20 cellular contexts compared by ENCODE assay signal in the genomic region with DNA sequence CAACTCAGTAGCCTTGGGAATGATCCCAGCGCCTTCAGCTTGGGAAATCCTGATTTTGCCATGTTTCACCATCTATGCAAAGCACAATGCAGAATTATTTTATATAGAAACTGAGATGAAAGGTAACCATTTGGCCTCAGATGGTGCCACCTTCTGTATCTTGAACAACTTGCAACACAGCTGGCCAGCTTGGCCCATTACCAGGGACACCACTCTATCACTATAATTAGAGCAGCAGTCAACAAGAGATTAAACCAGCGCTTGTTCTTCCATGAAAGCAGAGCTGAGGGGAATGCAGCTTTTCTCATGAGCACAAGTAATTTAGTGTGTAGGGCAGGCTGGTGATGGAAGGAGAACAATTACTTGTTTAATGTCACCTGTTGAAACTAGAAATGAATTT. TPM values are rescaled to one million over a fixed set of nuclear protein-coding genes. Genes with fewer than 3 reads are reported as not detected.
DNase-seq lines count a peak whose midpoint lies in the region; ATAC-seq, FAIRE-seq and TF ChIP-seq lines count a peak whose summit lies in the region.
"Had no signal": no experiment of that assay in that cellular context is flagged by ENCODE, and none has a peak within 500 bp of the region (broad histone marks: within the 10 kb centered on the region; RNA-seq: fewer than 3 reads in every experiment).

No MANE protein-coding gene starts in this region.

- H3K9me3 ChIP-seq in right cardiac atrium (ENCODE audit: control insufficient read depth, low read length), result no peaks in the 10 kb centered on the region
- H3K9me3 ChIP-seq: colonic mucosa, esophagus muscularis mucosa, left lung, Peyer's patch had no signal

- WGBS in right cardiac atrium, result 64% methylated on average over 2 of the region's 2 CpGs

- DNase-seq in Right ventricle myocardium inferior (ENCODE audit: missing footprints) (no peak), cardiac septum (ENCODE audit: low spot score) (no peak), NCI-H748 treated with DMSO at 0.1 percent for 48 hours (lab: John Stamatoyannopoulos, UW) (peak; percentile 14), right cardiac atrium (peak; percentile 34 to 77 (median 69)), NCI-H446 (lab: John Stamatoyannopoulos, UW) (no peak), GM12892 (ENCODE audit: insufficient read length) (no peak)
- no peak for DNase-seq in activated naive CD4-positive, alpha-beta T cell treated with Interleukin-2 at 50 U/mL for 16 hours
- DNase-seq in stimulated activated naive CD8-positive, alpha-beta T cell treated with anti-CD3 and anti-CD28 coated beads, Interleukin-15, Interleukin-2, amounts not matched to agents 100 U/mL and 50 U/mL, for 24 hours, result no peak
- DNase-seq: activated CD8-positive, alpha-beta T cell treated with anti-CD3 and anti-CD28 coated beads, Interleukin-2, amount 10 ng/mL, durations not matched to agents 7 days and 5 days; colonic mucosa; hippocampal formation; left lung; naive thymus-derived CD8-positive, alpha-beta T cell; Peyer's patch; retina; stimulated activated CD4-positive, alpha-beta T cell treated with anti-CD3 and anti-CD28 coated beads, Interleukin-2, amount 100 ng/mL, for 24 hours had no signal

- ATAC-seq in Right ventricle myocardium inferior (peak; percentile 78), right cardiac atrium (peak; percentile 76)
- ATAC-seq in stimulated activated naive CD8-positive, alpha-beta T cell treated with anti-CD3 and anti-CD28 coated beads, Interleukin-15, Interleukin-2, amounts not matched to agents 100 U/mL and 50 U/mL, for 24 hours, result no peak
- ATAC-seq: activated CD8-positive, alpha-beta T cell treated with anti-CD3 and anti-CD28 coated beads, Interleukin-2, amount 10 ng/mL, durations not matched to agents 7 days and 5 days; left lung; naive thymus-derived CD8-positive, alpha-beta T cell had no signal

- intact Hi-C loops in Right ventricle myocardium inferior (cut with DNase I) (loop anchor here (5.0 kb wide), 1 partner anchor 33 kb away; no protein-coding TSS in a partner anchor), cardiac septum (cut with DNase I) (no loop called here), right cardiac atrium (cut with DNase I) (no loop called here)

- no peak overlapping the region for H3K4me3 ChIP-seq in right cardiac atrium (ENCODE audit: low read length)
- H3K4me3 ChIP-seq: colonic mucosa, esophagus muscularis mucosa, left lung, Peyer's patch had no signal

- no peaks in the 10 kb centered on the region for H3K4me1 ChIP-seq in right cardiac atrium (ENCODE audit: control insufficient read depth, insufficient read depth, low read length)
- H3K4me1 ChIP-seq: colonic mucosa, esophagus muscularis mucosa, left lung, Peyer's patch had no signal

- FAIRE-seq in GM12892 (lab: Jason Lieb, UNC), result no peak

- TF ChIP-seq POLR2A in GM12892 (IDR thresholded peaks at IDR 0.05; ENCODE audit: low read depth, low read length), result no peak

- peak overlapping the region; percentile 6 for H3K27ac ChIP-seq in right cardiac atrium (ENCODE audit: low read length)
- H3K27ac ChIP-seq: colonic mucosa, esophagus muscularis mucosa, left lung, Peyer's patch had no signal

- no peaks in the 10 kb centered on the region for H3K27me3 ChIP-seq in right cardiac atrium (ENCODE audit: control insufficient read depth, insufficient read depth)
- H3K27me3 ChIP-seq: colonic mucosa, Peyer's patch had no signal

RNA-seq across cellular contexts. Expression of a gene that starts 6.7 kb away (rescaled TPM):
- total RNA-seq in Right ventricle myocardium inferior (5.0 TPM), cardiac septum (7.8 TPM), right cardiac atrium (10 to 100 TPM; 11.2 to 15.5 (median 11.7) TPM)
- polyA plus RNA-seq in right cardiac atrium, result 10.7 TPM
- polyA plus RNA-seq in GM12892 (2012; ENCODE audit: missing spikeins), result 15.6 TPM

RNA-seq across cellular contexts. Expression of a gene that starts 49.8 kb away (rescaled TPM):
- total RNA-seq in Right ventricle myocardium inferior (not detected), cardiac septum (not detected), right cardiac atrium (not detected)
- polyA plus RNA-seq in right cardiac atrium, result not detected
- not detected for polyA plus RNA-seq in GM12892 (2012; ENCODE audit: missing spikeins)
- total RNA-seq: activated CD8-positive, alpha-beta T cell treated with anti-CD3 and anti-CD28 coated beads, Interleukin-2, amount 10 ng/mL, durations not matched to agents 7 days and 5 days; activated T-helper 2 cell treated with anti-CD3 and anti-CD28 coated beads, Interferon-gamma antibody, Interleukin-2, Interleukin-4, amounts not matched to agents 10 μg/mL and 5 μg/mL and 100 μg/mL, durations not matched to agents 14 hours and 24 hours and 36 hours; colonic mucosa; HT1080; left lung; naive thymus-derived CD8-positive, alpha-beta T cell; NCI-H460; Peyer's patch had no signal
- polyA plus RNA-seq: naive thymus-derived CD8-positive, alpha-beta T cell had no signal

Comparison
In these comparisons a context has a peak if more than half of its experiments do, and no peak if none do; other contexts are left out.
1. DNase-seq: peak in NCI-H748 treated with DMSO at 0.1 percent for 48 hours (single experiment) and right cardiac atrium (3 of 3); none in Right ventricle myocardium inferior (single experiment), cardiac septum (single experiment), NCI-H446 (0 of 2), GM12892 (single experiment), activated naive CD4-positive, alpha-beta T cell treated with Interleukin-2 at 50 U/mL for 16 hours (single experiment) and stimulated activated naive CD8-positive, alpha-beta T cell treated with anti-CD3 and anti-CD28 coated beads, Interleukin-15, Interleukin-2, amounts not matched to agents 100 U/mL and 50 U/mL, for 24 hours (single experiment).